12 cellular contexts compared by ENCODE assay signal in genomic region chr2:108614043-108614435, GRCh38.
DNase-seq lines count a peak whose midpoint lies in the region; ATAC-seq and TF ChIP-seq lines count a peak whose summit lies in the region.
"Had no signal": no experiment of that assay in that cellular context is flagged by ENCODE, and none has a peak within 500 bp of the region (broad histone marks: within the 10 kb centered on the region; RNA-seq: fewer than 3 reads in every experiment).

No MANE protein-coding gene starts in this region.

- H3K9ac ChIP-seq in BLaER1 = no peak overlapping the region

- H3K4me2 ChIP-seq in BLaER1 = no peak overlapping the region

- TF ChIP-seq CTCF in HFFc6 (IDR thresholded peaks at IDR 0.05) = no peak
- TF ChIP-seq CTCF in mesothelial cell of epicardium (IDR thresholded peaks at IDR 0.05; ENCODE audit: unreplicated experiment) = no peak

- H3K9me3 Mint-ChIP-seq in HFFc6 (no peaks in the 10 kb centered on the region), mesothelial cell of epicardium (no peaks in the 10 kb centered on the region)
- H3K9me3 Mint-ChIP-seq in activated T-helper 2 cell treated with anti-CD3 and anti-CD28 coated beads, Interferon-gamma antibody, Interleukin-2, Interleukin-4, amounts not matched to agents 10 μg/mL and 5 μg/mL and 100 μg/mL, durations not matched to agents 14 hours and 24 hours and 36 hours = no peaks in the 10 kb centered on the region

- DNase-seq in HFFc6 (no peak), mesothelial cell of epicardium (ENCODE audit: low spot score in 2 of 2, unreplicated experiment in 2 of 2) (no peak), SHP77 treated with DMSO at 0.1 percent for 48 hours (lab: John Stamatoyannopoulos, UW) (no peak)
- DNase-seq in activated T-helper 2 cell treated with anti-CD3 and anti-CD28 coated beads, Interferon-gamma antibody, Interleukin-2, Interleukin-4, amounts not matched to agents 10 μg/mL and 5 μg/mL and 100 μg/mL, durations not matched to agents 14 hours and 24 hours and 36 hours (ENCODE audit: low spot score) = no peak
- DNase-seq: foreskin melanocyte; left colon; NCI-H1048; stimulated activated CD4-positive, alpha-beta T cell treated with anti-CD3 and anti-CD28 coated beads, Interleukin-2, amount 100 ng/mL, for 48 hours had no signal

- H3K27ac Mint-ChIP-seq in HFFc6 = peak overlapping the region; percentile 39; the same call in 1 of the 2 replicates
- H3K27ac Mint-ChIP-seq in activated T-helper 2 cell treated with anti-CD3 and anti-CD28 coated beads, Interferon-gamma antibody, Interleukin-2, Interleukin-4, amounts not matched to agents 10 μg/mL and 5 μg/mL and 100 μg/mL, durations not matched to agents 14 hours and 24 hours and 36 hours = peak overlapping the region; percentile 88
- peak overlapping the region; percentile 3 for H3K27ac Mint-ChIP-seq in mesothelial cell of epicardium

- no peaks in the 10 kb centered on the region; the same call in 1 of the 2 replicates for H3K27me3 Mint-ChIP-seq in HFFc6 (ENCODE audit: insufficient read depth)
- H3K27me3 Mint-ChIP-seq in activated T-helper 2 cell treated with anti-CD3 and anti-CD28 coated beads, Interferon-gamma antibody, Interleukin-2, Interleukin-4, amounts not matched to agents 10 μg/mL and 5 μg/mL and 100 μg/mL, durations not matched to agents 14 hours and 24 hours and 36 hours (ENCODE audit: low read depth) = no peaks in the 10 kb centered on the region
- H3K27me3 Mint-ChIP-seq in mesothelial cell of epicardium (ENCODE audit: low read depth) = no peaks in the 10 kb centered on the region

- H3K36me3 Mint-ChIP-seq in HFFc6 (ENCODE audit: low read depth) = no peaks in the 10 kb centered on the region
- H3K36me3 Mint-ChIP-seq in activated T-helper 2 cell treated with anti-CD3 and anti-CD28 coated beads, Interferon-gamma antibody, Interleukin-2, Interleukin-4, amounts not matched to agents 10 μg/mL and 5 μg/mL and 100 μg/mL, durations not matched to agents 14 hours and 24 hours and 36 hours (ENCODE audit: low read depth) = peaks cover 9% of the 10 kb centered on the region
- H3K36me3 Mint-ChIP-seq in mesothelial cell of epicardium = no peaks in the 10 kb centered on the region

- intact Hi-C loops in activated T-helper 2 cell treated with anti-CD3 and anti-CD28 coated beads, Interferon-gamma antibody, Interleukin-2, Interleukin-4, amounts not matched to agents 10 μg/mL and 5 μg/mL and 100 μg/mL, durations not matched to agents 14 hours and 24 hours and 36 hours (cut with micrococcal nuclease) = no loop called here

- peaks cover 73% of the 10 kb centered on the region for H3K4me1 Mint-ChIP-seq in HFFc6 (ENCODE audit: low read depth)
- peaks cover 84% of the 10 kb centered on the region for H3K4me1 Mint-ChIP-seq in activated T-helper 2 cell treated with anti-CD3 and anti-CD28 coated beads, Interferon-gamma antibody, Interleukin-2, Interleukin-4, amounts not matched to agents 10 μg/mL and 5 μg/mL and 100 μg/mL, durations not matched to agents 14 hours and 24 hours and 36 hours (ENCODE audit: low read depth)
- peaks cover 62% of the 10 kb centered on the region for H3K4me1 Mint-ChIP-seq in mesothelial cell of epicardium

- ATAC-seq in GM18909 (IDR thresholded peaks at IDR 0.05; ENCODE audit: poor library complexity, unreplicated experiment) (no peak), GM19467 (IDR thresholded peaks at IDR 0.05; ENCODE audit: unreplicated experiment) (no peak), HG03378 (IDR thresholded peaks at IDR 0.05; ENCODE audit: unreplicated experiment) (no peak)
- ATAC-seq: left colon had no signal

- H3K4me3 ChIP-seq in BLaER1 = no peak overlapping the region

- 0 out of 2 replicates have a peak overlapping the region, but pooled peaks have one; percentile 2 for H3K27ac ChIP-seq in BLaER1

- peaks cover 3% of the 10 kb centered on the region; the same call in 1 of the 2 replicates for H3K36me3 ChIP-seq in BLaER1

- H3K4me3 Mint-ChIP-seq in HFFc6 = no peak overlapping the region
- H3K4me3 Mint-ChIP-seq in activated T-helper 2 cell treated with anti-CD3 and anti-CD28 coated beads, Interferon-gamma antibody, Interleukin-2, Interleukin-4, amounts not matched to agents 10 μg/mL and 5 μg/mL and 100 μg/mL, durations not matched to agents 14 hours and 24 hours and 36 hours (ENCODE audit: low read depth) = no peak overlapping the region
- H3K4me3 Mint-ChIP-seq in mesothelial cell of epicardium = no peak overlapping the region

- no peaks in the 10 kb centered on the region for H3K27me3 ChIP-seq in BLaER1

- no peaks in the 10 kb centered on the region for H3K9me3 ChIP-seq in BLaER1

- H3K4me1 ChIP-seq in BLaER1 = peaks cover 53% of the 10 kb centered on the region

- peaks cover 67% of the 10 kb centered on the region for H4K20me1 ChIP-seq in BLaER1

Comparison
In these comparisons a context has a peak if more than half of its experiments do, and no peak if none do; other contexts are left out.
1. H3K27ac Mint-ChIP-seq: peak in every context shown above with its lines; median percentile 88 in activated T-helper 2 cell treated with anti-CD3 and anti-CD28 coated beads, Interferon-gamma antibody, Interleukin-2, Interleukin-4, amounts not matched to agents 10 μg/mL and 5 μg/mL and 100 μg/mL, durations not matched to agents 14 hours and 24 hours and 36 hours; 39 in HFFc6; 3 in mesothelial cell of epicardium.